ENCODE assay signal across 8 cellular contexts in the genomic region with DNA sequence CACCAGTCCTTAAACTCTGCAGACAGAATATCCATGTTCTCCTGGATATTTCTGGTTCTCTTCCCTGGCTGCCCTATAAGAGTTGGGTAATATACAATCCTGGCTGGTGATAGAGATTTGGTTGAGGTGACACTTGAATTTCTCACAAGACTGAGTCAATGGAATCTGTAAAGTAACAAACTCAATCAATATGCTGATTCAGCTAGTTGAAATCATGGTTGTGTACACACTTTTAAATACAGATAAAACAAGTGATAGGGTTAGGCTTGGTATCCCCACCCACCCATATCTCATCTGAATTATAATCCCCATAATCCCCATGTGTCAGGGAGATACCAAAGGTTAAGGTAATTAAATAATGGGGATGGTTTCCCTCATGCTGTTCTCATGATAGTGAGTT.
"Had no signal": no experiment of that assay in that cellular context is flagged by ENCODE, and none has a peak within 500 bp of the region (broad histone marks: within the 10 kb centered on the region; RNA-seq: fewer than 3 reads in every experiment).

No MANE protein-coding gene starts in this region.

- H3K9ac ChIP-seq: KMS-11 had no signal

- ATAC-seq: GM23338 had no signal

- H3K4me2 ChIP-seq: GM23338, KMS-11 had no signal

- H3K27ac ChIP-seq: KMS-11 had no signal

- H2AFZ ChIP-seq: GM23338 had no signal

- H3K4me3 ChIP-seq: GM23338 had no signal

- DNase-seq: H9, HCEC 1CT, KBM-7 had no signal

- FAIRE-seq: H1, H54, HTR-8/SVneo had no signal
